Comparison of ENCODE assay signal across 24 cellular contexts in the genomic region with DNA sequence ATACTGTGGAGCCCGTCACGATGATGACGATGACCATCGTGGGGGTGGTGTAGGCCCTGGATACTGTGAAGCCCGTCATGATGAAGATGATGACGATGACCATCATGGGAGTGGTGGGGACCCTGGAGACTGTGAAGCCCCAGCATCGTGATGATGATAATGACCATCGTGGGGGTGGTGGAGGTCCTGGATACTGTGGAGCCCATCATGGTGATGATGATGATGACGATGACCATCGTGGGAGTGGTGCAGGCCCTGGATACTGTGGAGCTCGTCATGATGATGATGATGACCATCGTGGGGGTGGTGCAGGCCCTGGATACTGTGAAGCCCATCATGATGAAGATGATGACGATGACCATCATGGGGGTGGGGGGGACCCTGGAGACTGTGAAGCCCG.
DNase-seq lines count a peak whose midpoint lies in the region; ATAC-seq and TF ChIP-seq lines count a peak whose summit lies in the region.
"Had no signal": no experiment of that assay in that cellular context is flagged by ENCODE, and none has a peak within 500 bp of the region (broad histone marks: within the 10 kb centered on the region; RNA-seq: fewer than 3 reads in every experiment).

No MANE protein-coding gene starts in this region.

- H3K36me3 Mint-ChIP-seq in activated CD4-positive, alpha-beta T cell treated with anti-CD3 and anti-CD28 coated beads, Interleukin-2, amount 10 ng/mL, durations not matched to agents 24 days and 14 days (ENCODE audit: low read depth) = no peaks in the 10 kb centered on the region
- H3K36me3 Mint-ChIP-seq: CD14-positive monocyte; CD4-positive, alpha-beta memory T cell; CD4-positive, CD25-positive, alpha-beta regulatory T cell; CD8-positive, alpha-beta memory T cell had no signal

- H3K27me3 Mint-ChIP-seq in activated CD4-positive, alpha-beta T cell treated with anti-CD3 and anti-CD28 coated beads, Interleukin-2, amount 10 ng/mL, durations not matched to agents 24 days and 14 days = no peaks in the 10 kb centered on the region

- peaks cover 0 to 4% (median 0%) of the 10 kb centered on the region in 4 donors for H3K9me3 ChIP-seq in esophagus muscularis mucosa
- H3K9me3 ChIP-seq: BE2C had no signal

- no peak for ATAC-seq in GM21619 (IDR thresholded peaks at IDR 0.05; ENCODE audit: unreplicated experiment)
- ATAC-seq: GM12878 had no signal

- H3K4me3 ChIP-seq in coronary artery (no peak overlapping the region), esophagus muscularis mucosa (no peak overlapping the region)
- H3K4me3 ChIP-seq: BLaER1, GM12878 had no signal

- H3K9me3 Mint-ChIP-seq in activated CD4-positive, alpha-beta T cell treated with anti-CD3 and anti-CD28 coated beads, Interleukin-2, amount 10 ng/mL, durations not matched to agents 24 days and 14 days = no peaks in the 10 kb centered on the region
- H3K9me3 Mint-ChIP-seq: CD4-positive, alpha-beta memory T cell had no signal

- TF ChIP-seq EP300 in esophagus muscularis mucosa (IDR thresholded peaks at IDR 0.05) = no peak

- intact Hi-C loops in esophagus muscularis mucosa (cut with DNase I) = no loop called here
- intact Hi-C loops in activated CD4-positive, alpha-beta T cell treated with anti-CD3 and anti-CD28 coated beads, Interleukin-2, amount 10 ng/mL, durations not matched to agents 24 days and 14 days (cut with micrococcal nuclease) = no loop called here

- no peaks in the 10 kb centered on the region for H3K4me1 ChIP-seq in esophagus muscularis mucosa
- H3K4me1 ChIP-seq: BE2C, BLaER1 had no signal

- H3K27me3 ChIP-seq in esophagus muscularis mucosa = peaks cover 0 to 34% (median 0%) of the 10 kb centered on the region in 4 donors
- H3K27me3 ChIP-seq: BE2C, BLaER1 had no signal

- TF ChIP-seq CTCF in coronary artery (IDR thresholded peaks at IDR 0.05) (no peak), esophagus muscularis mucosa (IDR thresholded peaks at IDR 0.05) (no peak)

- no peak overlapping the region for H3K27ac ChIP-seq in coronary artery
- H3K27ac ChIP-seq in esophagus muscularis mucosa (replicated peaks in 1 of 4) = no peak overlapping the region
- H3K27ac ChIP-seq: BLaER1 had no signal

- H3K27ac Mint-ChIP-seq in activated CD4-positive, alpha-beta T cell treated with anti-CD3 and anti-CD28 coated beads, Interleukin-2, amount 10 ng/mL, durations not matched to agents 24 days and 14 days = no peak overlapping the region
- H3K27ac Mint-ChIP-seq: CD14-positive monocyte; CD4-positive, alpha-beta memory T cell; CD4-positive, CD25-positive, alpha-beta regulatory T cell; CD8-positive, alpha-beta memory T cell had no signal

- no peak overlapping the region for H3K4me3 Mint-ChIP-seq in activated CD4-positive, alpha-beta T cell treated with anti-CD3 and anti-CD28 coated beads, Interleukin-2, amount 10 ng/mL, durations not matched to agents 24 days and 14 days
- H3K4me3 Mint-ChIP-seq: CD14-positive monocyte; CD4-positive, alpha-beta memory T cell; CD4-positive, CD25-positive, alpha-beta regulatory T cell; CD8-positive, alpha-beta memory T cell had no signal

- 87% methylated on average over 14 of the region's 14 CpGs for WGBS in esophagus muscularis mucosa

- H3K36me3 ChIP-seq in esophagus muscularis mucosa = no peaks in the 10 kb centered on the region
- H3K36me3 ChIP-seq: BE2C, BLaER1 had no signal

- DNase-seq in coronary artery (ENCODE audit: low spot score) (peak; percentile 28), esophagus muscularis mucosa (ENCODE audit: extremely low spot score) (peak; percentile 72), mesenteric fat pad (ENCODE audit: low spot score) (peak; percentile 51), SHP77 (lab: John Stamatoyannopoulos, UW) (no peak)
- no peak for DNase-seq in activated CD4-positive, alpha-beta T cell treated with anti-CD3 and anti-CD28 coated beads, Interleukin-2, amount 10 ng/mL, durations not matched to agents 24 days and 14 days
- DNase-seq: 8988T; ACHN; BE2C; C1 segment of cervical spinal cord; CD4-positive, alpha-beta memory T cell; CD4-positive, CD25-positive, alpha-beta regulatory T cell; CD8-positive, alpha-beta memory T cell; COR-L47; DMS 273 treated with DMSO at 0.1 percent for 48 hours; DMS153; DMS53; DMS79; DND-41; EL; GDM1 had no signal

- no peaks in the 10 kb centered on the region for H3K4me1 Mint-ChIP-seq in activated CD4-positive, alpha-beta T cell treated with anti-CD3 and anti-CD28 coated beads, Interleukin-2, amount 10 ng/mL, durations not matched to agents 24 days and 14 days
- H3K4me1 Mint-ChIP-seq: CD14-positive monocyte; CD4-positive, alpha-beta memory T cell; CD4-positive, CD25-positive, alpha-beta regulatory T cell; CD8-positive, alpha-beta memory T cell had no signal

- no peak for TF ChIP-seq POLR2A in esophagus muscularis mucosa (IDR thresholded peaks at IDR 0.05; ENCODE audit: low read depth)

Comparison
In these comparisons a context has a peak if more than half of its experiments do, and no peak if none do; other contexts are left out.
1. DNase-seq: peak in coronary artery (single experiment), esophagus muscularis mucosa (single experiment) and mesenteric fat pad (single experiment); none in activated CD4-positive, alpha-beta T cell treated with anti-CD3 and anti-CD28 coated beads, Interleukin-2, amount 10 ng/mL, durations not matched to agents 24 days and 14 days (single experiment) and SHP77 (0 of 2).